Comparison of ENCODE assay signal across 1 cellular context in the genomic region with DNA sequence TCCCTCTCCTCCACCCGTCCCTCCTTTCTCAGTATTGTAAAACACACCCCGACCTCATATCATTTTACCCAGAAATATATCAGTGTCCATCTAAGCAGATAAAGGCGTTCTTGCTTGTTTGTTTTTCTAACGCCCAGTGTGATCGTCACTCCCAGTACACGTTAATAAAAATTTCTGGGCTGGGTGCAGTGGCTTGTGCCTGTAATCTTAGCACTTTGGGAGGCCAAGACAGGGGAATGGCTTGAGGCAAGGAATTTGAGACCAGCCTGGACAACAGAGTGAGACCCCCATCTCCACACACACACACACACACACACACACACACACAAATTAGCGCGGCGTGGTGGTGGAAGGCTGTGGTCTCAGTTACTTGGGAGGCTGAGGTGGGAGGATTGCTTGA.
TF ChIP-seq lines count a peak whose summit lies in the region.

No MANE protein-coding gene starts in this region.

TF ChIP-seq in HEK293, 187 proteins besides CTCF, POLR2A, EP300 and RAD21 (continued from another document):
- TF ChIP-seq, protein P1, sequence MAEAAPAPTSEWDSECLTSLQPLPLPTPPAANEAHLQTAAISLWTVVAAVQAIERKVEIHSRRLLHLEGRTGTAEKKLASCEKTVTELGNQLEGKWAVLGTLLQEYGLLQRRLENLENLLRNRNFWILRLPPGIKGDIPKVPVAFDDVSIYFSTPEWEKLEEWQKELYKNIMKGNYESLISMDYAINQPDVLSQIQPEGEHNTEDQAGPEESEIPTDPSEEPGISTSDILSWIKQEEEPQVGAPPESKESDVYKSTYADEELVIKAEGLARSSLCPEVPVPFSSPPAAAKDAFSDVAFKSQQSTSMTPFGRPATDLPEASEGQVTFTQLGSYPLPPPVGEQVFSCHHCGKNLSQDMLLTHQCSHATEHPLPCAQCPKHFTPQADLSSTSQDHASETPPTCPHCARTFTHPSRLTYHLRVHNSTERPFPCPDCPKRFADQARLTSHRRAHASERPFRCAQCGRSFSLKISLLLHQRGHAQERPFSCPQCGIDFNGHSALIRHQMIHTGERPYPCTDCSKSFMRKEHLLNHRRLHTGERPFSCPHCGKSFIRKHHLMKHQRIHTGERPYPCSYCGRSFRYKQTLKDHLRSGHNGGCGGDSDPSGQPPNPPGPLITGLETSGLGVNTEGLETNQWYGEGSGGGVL (tag by site-specific recombination; IDR thresholded peaks at IDR 0.05): 0 out of 2 replicates have a peak, but pooled peaks have one; percentile 18
- TF ChIP-seq, protein P2, sequence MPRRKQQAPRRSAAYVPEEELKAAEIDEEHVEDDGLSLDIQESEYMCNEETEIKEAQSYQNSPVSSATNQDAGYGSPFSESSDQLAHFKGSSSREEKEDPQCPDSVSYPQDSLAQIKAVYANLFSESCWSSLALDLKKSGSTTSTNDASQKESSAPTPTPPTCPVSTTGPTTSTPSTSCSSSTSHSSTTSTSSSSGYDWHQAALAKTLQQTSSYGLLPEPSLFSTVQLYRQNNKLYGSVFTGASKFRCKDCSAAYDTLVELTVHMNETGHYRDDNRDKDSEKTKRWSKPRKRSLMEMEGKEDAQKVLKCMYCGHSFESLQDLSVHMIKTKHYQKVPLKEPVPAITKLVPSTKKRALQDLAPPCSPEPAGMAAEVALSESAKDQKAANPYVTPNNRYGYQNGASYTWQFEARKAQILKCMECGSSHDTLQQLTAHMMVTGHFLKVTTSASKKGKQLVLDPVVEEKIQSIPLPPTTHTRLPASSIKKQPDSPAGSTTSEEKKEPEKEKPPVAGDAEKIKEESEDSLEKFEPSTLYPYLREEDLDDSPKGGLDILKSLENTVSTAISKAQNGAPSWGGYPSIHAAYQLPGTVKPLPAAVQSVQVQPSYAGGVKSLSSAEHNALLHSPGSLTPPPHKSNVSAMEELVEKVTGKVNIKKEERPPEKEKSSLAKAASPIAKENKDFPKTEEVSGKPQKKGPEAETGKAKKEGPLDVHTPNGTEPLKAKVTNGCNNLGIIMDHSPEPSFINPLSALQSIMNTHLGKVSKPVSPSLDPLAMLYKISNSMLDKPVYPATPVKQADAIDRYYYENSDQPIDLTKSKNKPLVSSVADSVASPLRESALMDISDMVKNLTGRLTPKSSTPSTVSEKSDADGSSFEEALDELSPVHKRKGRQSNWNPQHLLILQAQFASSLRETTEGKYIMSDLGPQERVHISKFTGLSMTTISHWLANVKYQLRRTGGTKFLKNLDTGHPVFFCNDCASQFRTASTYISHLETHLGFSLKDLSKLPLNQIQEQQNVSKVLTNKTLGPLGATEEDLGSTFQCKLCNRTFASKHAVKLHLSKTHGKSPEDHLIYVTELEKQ (tag by site-specific recombination; IDR thresholded peaks at IDR 0.05; ENCODE audit: borderline replicate concordance): no peak
TF ChIP-seq in HEK293: peak in this region for 8.
